Comparison of ENCODE assay signal across 8 cellular contexts in genomic region chr18:2657043-2657512, GRCh38. TPM values are rescaled to one million over a fixed set of nuclear protein-coding genes. Genes with fewer than 3 reads are reported as not detected.
A peak's percentile ranks its signal among the peaks of the same experiment; 100 is the strongest.
DNase-seq lines count a peak whose midpoint lies in the region; ATAC-seq and TF ChIP-seq lines count a peak whose summit lies in the region.

No MANE protein-coding gene starts in this region.

- peaks cover 27 to 37% (median 34%) of the 10 kb centered on the region in 3 donors for H3K4me1 Mint-ChIP-seq in IgD-negative memory B cell
- H3K4me1 Mint-ChIP-seq in MCF 10A (ENCODE audit: insufficient read depth, unreplicated experiment), result peaks cover 27% of the 10 kb centered on the region

- H3K9me3 ChIP-seq in muscle layer of colon (ENCODE audit: low read length), result no peaks in the 10 kb centered on the region

- peaks cover 0 to 2% (median 0%) of the 10 kb centered on the region in 3 donors for H3K9me3 Mint-ChIP-seq in IgD-negative memory B cell
- H3K9me3 Mint-ChIP-seq in MCF 10A (ENCODE audit: unreplicated experiment), result no peaks in the 10 kb centered on the region

- H3K36me3 ChIP-seq in muscle layer of colon (ENCODE audit: insufficient read depth, low read length), result no peaks in the 10 kb centered on the region

- POLR2A ChIA-PET in MCF 10A (lab: Yijun Ruan, JAX), result interaction anchor here (1.2 to 5.5 kb wide), 15 partner anchors 13 to 1846 kb away, joined by 3 to 192 read pairs (median 9); partner anchors contain the start of genes METTL4, MYL12A, MYL12B and NDC80

- peak overlapping the region; percentile 89 for H3K4me3 ChIP-seq in AG10803 (ENCODE audit: low read length)
- H3K4me3 ChIP-seq in muscle layer of colon (ENCODE audit: low read depth in 1 of 2, low read length in 2 of 2), result peak overlapping the region; percentile 79 to 88

- BruUV-seq in MCF 10A (replicated peaks; lab: Mats Ljungman, UMichigan), result no TSS peak

- H3K27me3 ChIP-seq in muscle layer of colon (ENCODE audit: control insufficient read depth in 1 of 2, insufficient read depth in 2 of 2, low read length in 2 of 2), result no peaks in the 10 kb centered on the region

- DNase-seq in AG10803 (ENCODE audit: low read depth) (no peak), MCF 10A (ENCODE audit: unreplicated experiment) (no peak), NCI-H2196 (lab: John Stamatoyannopoulos, UW; ENCODE audit: unreplicated experiment) (no peak), NCI-H2171 (lab: John Stamatoyannopoulos, UW) (no peak), NCI-H2029 treated with DMSO at 0.1 percent for 48 hours (lab: John Stamatoyannopoulos, UW) (no peak)

- CTCF ChIA-PET in MCF 10A (lab: Yijun Ruan, JAX), result interaction anchor here (1.0 to 1.7 kb wide), 4 partner anchors 9 to 82 kb away, joined by 3 to 6 read pairs (median 4); no protein-coding TSS in a partner anchor

- H3K4me1 ChIP-seq in muscle layer of colon (ENCODE audit: insufficient read depth, low read length), result peaks cover 26% of the 10 kb centered on the region

- H3K9ac ChIP-seq in muscle layer of colon (ENCODE audit: low read length), result peak overlapping the region; percentile 89

- no peak for TF ChIP-seq CTCF in AG10803 (conservative IDR thresholded peaks at IDR 0.05; ENCODE audit: low read length)
- TF ChIP-seq CTCF in MCF 10A (IDR thresholded peaks at IDR 0.05; ENCODE audit: unreplicated experiment), result no peak

- peak overlapping the region; percentile 89 to 98 (median 94) for H3K27ac Mint-ChIP-seq in IgD-negative memory B cell
- peak overlapping the region; percentile 91 for H3K27ac Mint-ChIP-seq in MCF 10A (ENCODE audit: low read depth, unreplicated experiment)

- H3K27me3 Mint-ChIP-seq in IgD-negative memory B cell, result no peaks in the 10 kb centered on the region
- no peaks in the 10 kb centered on the region for H3K27me3 Mint-ChIP-seq in MCF 10A (ENCODE audit: insufficient read depth, unreplicated experiment)

- H3K4me3 Mint-ChIP-seq in IgD-negative memory B cell (peak overlapping the region; percentile 93 to 99 (median 98)), MCF 10A (ENCODE audit: unreplicated experiment) (peak overlapping the region; percentile 86)

- peak overlapping the region; percentile 96 for H3K27ac ChIP-seq in muscle layer of colon (ENCODE audit: low read depth, low read length)

- H3K36me3 Mint-ChIP-seq in IgD-negative memory B cell (peaks cover 5% of the 10 kb centered on the region), MCF 10A (ENCODE audit: insufficient read depth, unreplicated experiment) (peaks cover 7% of the 10 kb centered on the region)

- intact Hi-C loops in MCF 10A (cut with micrococcal nuclease), result loop anchor here (5.0 kb wide), 1 partner anchor 50 kb away; no protein-coding TSS in a partner anchor

- no peak for ATAC-seq in GM19463 (IDR thresholded peaks at IDR 0.05; ENCODE audit: unreplicated experiment)

RNA-seq across cellular contexts. Expression of gene SMCHD1, which starts 1.6 kb away (rescaled TPM):
- polyA plus RNA-seq in IgD-negative memory B cell, result 54.0 TPM
- total RNA-seq in MCF 10A (2022), result 43.7 and 50.7 TPM in 2 replicates
